1 cellular context compared by ENCODE assay signal in genomic region chr2:29920130-29920577, GRCh38.
TF ChIP-seq lines count a peak whose summit lies in the region.

No MANE protein-coding gene starts in this region.

TF ChIP-seq in H1, 55 proteins besides CTCF, POLR2A, EP300 and RAD21 (continued from another document):
- TF ChIP-seq HDAC6 (IDR thresholded peaks at IDR 0.05; ENCODE audit: low read depth, low read length) (no peak), TAF1 (IDR thresholded peaks at IDR 0.05; ENCODE audit: low read depth, low read length) (no peak), KDM5A (IDR thresholded peaks at IDR 0.05; ENCODE audit: low read length) (no peak), CREB1 (IDR thresholded peaks at IDR 0.05) (0 out of 2 replicates have a peak, but pooled peaks have one; percentile 16), EZH2 (IDR thresholded peaks at IDR 0.05; ENCODE audit: low read depth, low read length, severe bottlenecking) (no peak), KDM4A (IDR thresholded peaks at IDR 0.05; ENCODE audit: low read depth, low read length, severe bottlenecking) (peak; percentile 4), SIN3A (conservative IDR thresholded peaks at IDR 0.05 in 1 of 2, IDR thresholded peaks at IDR 0.05 in 1 of 2; ENCODE audit: low read depth in 1 of 2, low read length in 2 of 2) (peak; percentile 92 to 95), MAX (IDR thresholded peaks at IDR 0.05) (peak; percentile 76), YY1 (IDR thresholded peaks at IDR 0.05; ENCODE audit: low read depth, low read length) (no peak), SIX5 (IDR thresholded peaks at IDR 0.05; ENCODE audit: low read depth, low read length) (no peak), CBX5 (IDR thresholded peaks at IDR 0.05; ENCODE audit: low read depth, low read length) (no peak), E2F6 (IDR thresholded peaks at IDR 0.05) (peak; percentile 47; the same call in 1 of the 2 replicates), TCF12 (IDR thresholded peaks at IDR 0.05; ENCODE audit: low read depth, low read length) (no peak), SP1 (IDR thresholded peaks at IDR 0.05; ENCODE audit: low read depth, low read length) (no peak), BCL11A (IDR thresholded peaks at IDR 0.05; ENCODE audit: low read depth in 2 of 2, low read length in 2 of 2) (no peak), RFX5 (IDR thresholded peaks at IDR 0.05; ENCODE audit: borderline replicate concordance, low read depth, low read length) (no peak), JUN (IDR thresholded peaks at IDR 0.05; ENCODE audit: low read depth, low read length) (no peak), USF2 (IDR thresholded peaks at IDR 0.05; ENCODE audit: low read length) (no peak), RBBP5 (IDR thresholded peaks at IDR 0.05; ENCODE audit: borderline replicate concordance, low read depth, low read length) (no peak), GABPA (IDR thresholded peaks at IDR 0.05; ENCODE audit: borderline replicate concordance, insufficient read depth, low read length) (no peak), TBP (IDR thresholded peaks at IDR 0.05; ENCODE audit: low read depth, low read length) (peak; percentile 70), HDAC2 (IDR thresholded peaks at IDR 0.05; ENCODE audit: borderline replicate concordance in 1 of 2, low read depth in 2 of 2, low read length in 2 of 2) (peak in 1 of 2 experiments; percentile 90; a peak in 2 of 4 replicates), PHF8 (conservative IDR thresholded peaks at IDR 0.05; ENCODE audit: low read depth, low read length) (no peak), POLR2AphosphoS5 (IDR thresholded peaks at IDR 0.05; ENCODE audit: low read depth, low read length) (no peak)
